Comparison of ENCODE assay signal across 26 cellular contexts in genomic region chr12:85369365-85370154, GRCh38.
DNase-seq lines count a peak whose midpoint lies in the region; ATAC-seq lines count a peak whose summit lies in the region.
"Had no signal": no experiment of that assay in that cellular context is flagged by ENCODE, and none has a peak within 500 bp of the region (broad histone marks: within the 10 kb centered on the region; RNA-seq: fewer than 3 reads in every experiment).

No MANE protein-coding gene starts in this region.

- H3K4me3 Mint-ChIP-seq in activated CD8-positive, alpha-beta T cell treated with anti-CD3 and anti-CD28 coated beads, Interleukin-2, amount 10 ng/mL, durations not matched to agents 7 days and 5 days: no peak overlapping the region
- H3K4me3 Mint-ChIP-seq: activated B cell treated with CpG ODN at 0.5 μM for 24 hours; activated naive CD8-positive, alpha-beta T cell treated with anti-CD3 and anti-CD28 coated beads for 36 hours; brain had no signal

- H3K4me1 Mint-ChIP-seq in activated CD8-positive, alpha-beta T cell treated with anti-CD3 and anti-CD28 coated beads, Interleukin-2, amount 10 ng/mL, durations not matched to agents 7 days and 5 days (ENCODE audit: low read depth): no peaks in the 10 kb centered on the region
- H3K4me1 Mint-ChIP-seq: activated B cell treated with CpG ODN at 0.5 μM for 24 hours; activated naive CD8-positive, alpha-beta T cell treated with anti-CD3 and anti-CD28 coated beads for 36 hours had no signal

- POLR2A ChIA-PET in activated CD8-positive, alpha-beta T cell treated with anti-CD3 and anti-CD28 coated beads, Interleukin-2, amount 10 ng/mL, durations not matched to agents 7 days and 5 days (lab: Charles Lee): no interaction called here

- H3K27ac Mint-ChIP-seq in activated CD8-positive, alpha-beta T cell treated with anti-CD3 and anti-CD28 coated beads, Interleukin-2, amount 10 ng/mL, durations not matched to agents 7 days and 5 days: no peak overlapping the region
- H3K27ac Mint-ChIP-seq: activated B cell treated with CpG ODN at 0.5 μM for 24 hours; activated naive CD8-positive, alpha-beta T cell treated with anti-CD3 and anti-CD28 coated beads for 36 hours had no signal

- CTCF ChIA-PET in activated CD8-positive, alpha-beta T cell treated with anti-CD3 and anti-CD28 coated beads, Interleukin-2, amount 10 ng/mL, durations not matched to agents 7 days and 5 days (lab: Charles Lee): no interaction called here

- no peak for ATAC-seq in activated CD8-positive, alpha-beta T cell treated with anti-CD3 and anti-CD28 coated beads, Interleukin-2, amount 10 ng/mL, durations not matched to agents 7 days and 5 days
- ATAC-seq: left lung had no signal

- no peaks in the 10 kb centered on the region for H3K27me3 Mint-ChIP-seq in activated CD8-positive, alpha-beta T cell treated with anti-CD3 and anti-CD28 coated beads, Interleukin-2, amount 10 ng/mL, durations not matched to agents 7 days and 5 days (ENCODE audit: low read depth)
- H3K27me3 Mint-ChIP-seq: activated B cell treated with CpG ODN at 0.5 μM for 24 hours; activated naive CD8-positive, alpha-beta T cell treated with anti-CD3 and anti-CD28 coated beads for 36 hours; brain had no signal

- no peaks in the 10 kb centered on the region for H3K9me3 Mint-ChIP-seq in activated CD8-positive, alpha-beta T cell treated with anti-CD3 and anti-CD28 coated beads, Interleukin-2, amount 10 ng/mL, durations not matched to agents 7 days and 5 days (ENCODE audit: insufficient read depth)
- H3K9me3 Mint-ChIP-seq: activated B cell treated with CpG ODN at 0.5 μM for 24 hours, brain had no signal

- DNase-seq in NCI-H2081 (lab: John Stamatoyannopoulos, UW): peak; percentile 20 to 29
- DNase-seq in NCI-H2081 treated with DMSO at 0.1 percent for 48 hours (lab: John Stamatoyannopoulos, UW): no peak
- DNase-seq in OCI-M1 (lab: John Stamatoyannopoulos, UW): peak; percentile 38
- DNase-seq in fibroblast of peridontal ligament (ENCODE audit: extremely low read depth): peak; percentile 29
- peak; percentile 6 for DNase-seq in stromal cell of bone marrow (ENCODE audit: low read depth)
- DNase-seq in activated CD8-positive, alpha-beta T cell treated with anti-CD3 and anti-CD28 coated beads, Interleukin-2, amount 10 ng/mL, durations not matched to agents 7 days and 5 days: no peak
- no peak for DNase-seq in retina
- DNase-seq in NCI-H526 (lab: John Stamatoyannopoulos, UW): no peak
- DNase-seq: 8988T; activated B cell treated with CpG ODN at 0.5 μM for 24 hours; activated CD4-positive, alpha-beta T cell treated with anti-CD3 and anti-CD28 coated beads, Interleukin-2, amount 50 U/mL, for 4 hours; activated CD8-positive, alpha-beta memory T cell treated with anti-CD3 and anti-CD28 coated beads, Interleukin-2, amount 50 U/mL, for 4 hours; activated effector memory CD4-positive, alpha-beta T cell treated with Interleukin-2 at 50 U/mL for 16 hours; activated naive CD8-positive, alpha-beta T cell treated with anti-CD3 and anti-CD28 coated beads for 36 hours; effector CD8-positive, alpha-beta T cell; erythroblast; foreskin melanocyte; GDM1; KG1; NCI-H1694; NCI-H82; Right ventricle myocardium superior; sigmoid colon; stimulated activated CD4-positive, alpha-beta T cell treated with anti-CD3 and anti-CD28 coated beads, Interleukin-15, amount 100 ng/mL, for 24 hours had no signal

- H3K36me3 Mint-ChIP-seq in activated CD8-positive, alpha-beta T cell treated with anti-CD3 and anti-CD28 coated beads, Interleukin-2, amount 10 ng/mL, durations not matched to agents 7 days and 5 days (ENCODE audit: low read depth): no peaks in the 10 kb centered on the region
- H3K36me3 Mint-ChIP-seq: activated naive CD8-positive, alpha-beta T cell treated with anti-CD3 and anti-CD28 coated beads for 36 hours; brain had no signal

Comparison
In these comparisons a context has a peak if more than half of its experiments do, and no peak if none do; other contexts are left out.
1. DNase-seq: peak in NCI-H2081 (2 of 2), OCI-M1 (single experiment), fibroblast of peridontal ligament (single experiment) and stromal cell of bone marrow (single experiment); none in NCI-H2081 treated with DMSO at 0.1 percent for 48 hours (single experiment), activated CD8-positive, alpha-beta T cell treated with anti-CD3 and anti-CD28 coated beads, Interleukin-2, amount 10 ng/mL, durations not matched to agents 7 days and 5 days (single experiment), retina (single experiment) and NCI-H526 (0 of 2).